In genomic region chr18:31741096-31741735, GRCh38 we compare ENCODE assay signal across 8 cellular contexts. TPM values are rescaled to one million over a fixed set of nuclear protein-coding genes. Genes with fewer than 3 reads are reported as not detected.
A peak's percentile ranks its signal among the peaks of the same experiment; 100 is the strongest.
DNase-seq lines count a peak whose midpoint lies in the region; ATAC-seq, FAIRE-seq and TF ChIP-seq lines count a peak whose summit lies in the region.

No MANE protein-coding gene starts in this region.

- ATAC-seq in omental fat pad (ENCODE audit: low FRiP score) (no peak), HG03378 (IDR thresholded peaks at IDR 0.05; ENCODE audit: unreplicated experiment) (no peak), HG03469 (IDR thresholded peaks at IDR 0.05; ENCODE audit: unreplicated experiment) (no peak)

- FAIRE-seq in endometrium (lab: Jason Lieb, UNC), result peak; percentile 60

- TF ChIP-seq CTCF in omental fat pad (IDR thresholded peaks at IDR 0.05), result peak in 2 of 3 donors; percentile 32 to 38

- peak; percentile 47 for DNase-seq in SIG-M5 treated with dmso at 0.1 percent for 504 hours (lab: John Stamatoyannopoulos, UW; ENCODE audit: unreplicated experiment)
- no peak for DNase-seq in SIG-M5 (lab: John Stamatoyannopoulos, UW)
- DNase-seq in MV-4-11 (lab: John Stamatoyannopoulos, UW), result peak; percentile 46
- DNase-seq in activated CD4-positive, CD25-positive, alpha-beta regulatory T cell treated with anti-CD3 and anti-CD28 coated beads, Interleukin-2, amount 50 U/mL, for 72 hours, result peak; percentile 44
- peak; percentile 68 for DNase-seq in omental fat pad (ENCODE audit: low spot score)

RNA-seq across cellular contexts. Expression of gene SLC25A52, which starts 19.5 kb away (rescaled TPM):
- total RNA-seq in omental fat pad, result not detected

RNA-seq across cellular contexts. Expression of gene B4GALT6, which starts 56.8 kb away (rescaled TPM):
- 1 to 10 TPM; 3.0 to 6.5 (median 4.9) TPM for total RNA-seq in omental fat pad
